ENCODE assay signal across 18 cellular contexts in genomic region chr1:243294723-243295121, GRCh38.
A peak's percentile ranks its signal among the peaks of the same experiment; 100 is the strongest.
DNase-seq lines count a peak whose midpoint lies in the region; ATAC-seq lines count a peak whose summit lies in the region.
"Had no signal": no experiment of that assay in that cellular context is flagged by ENCODE, and none has a peak within 500 bp of the region (broad histone marks: within the 10 kb centered on the region; RNA-seq: fewer than 3 reads in every experiment).

No MANE protein-coding gene starts in this region.

- peak overlapping the region; percentile 77 for H3K27ac ChIP-seq in ACC112 (ENCODE audit: low read depth, low read length)
- H3K27ac ChIP-seq: upper lobe of left lung had no signal

- H3K79me2 ChIP-seq in ACC112 (ENCODE audit: control insufficient read depth, insufficient read depth, low read length, unreplicated experiment) = peaks cover 14% of the 10 kb centered on the region

- H3K36me3 ChIP-seq in ACC112 (ENCODE audit: insufficient read depth, low read length) (peaks cover 47% of the 10 kb centered on the region), adipocyte (ENCODE audit: control insufficient read depth, insufficient read depth, low read length, severe bottlenecking) (peaks cover 40% of the 10 kb centered on the region)
- H3K36me3 ChIP-seq: BE2C had no signal

- peak; percentile 86 for DNase-seq in HCEC 1CT
- DNase-seq in adipocyte (ENCODE audit: low read depth) = peak; percentile 38
- DNase-seq in fibroblast of the conjunctiva (ENCODE audit: low read depth) = peak; percentile 66
- DNase-seq in amniotic stem cell (lab: John Stamatoyannopoulos, UW) = no peak
- DNase-seq in central memory CD4-positive, alpha-beta T cell = no peak
- DNase-seq: activated CD4-positive, alpha-beta T cell treated with anti-CD3 and anti-CD28 coated beads, Interleukin-2, amount 50 U/mL, for 48 hours; activated effector memory CD4-positive, alpha-beta T cell treated with anti-CD3 and anti-CD28 coated beads, Interleukin-2, amount 50 U/mL, for 16 hours; BE2C; DMS79 treated with DMSO at 0.1 percent for 48 hours; KG1; NCI-H1694; NCI-H774; T-helper 9 cell; upper lobe of left lung had no signal

- H3K4me3 ChIP-seq in ACC112 (ENCODE audit: low read depth, low read length) (no peak overlapping the region), adipocyte (ENCODE audit: low read length) (no peak overlapping the region)
- H3K4me3 ChIP-seq: upper lobe of left lung had no signal

- H3K4me1 ChIP-seq in ACC112 (ENCODE audit: control insufficient read depth, insufficient read depth, low read length, unreplicated experiment) (peaks cover 26% of the 10 kb centered on the region), adipocyte (ENCODE audit: control insufficient read depth, insufficient read depth, low read length) (peaks cover 7% of the 10 kb centered on the region)
- H3K4me1 ChIP-seq: BE2C had no signal

- no peak overlapping the region for H2AFZ ChIP-seq in ACC112 (ENCODE audit: low read length, unreplicated experiment)

- no peak overlapping the region for H3K9ac ChIP-seq in adipocyte (ENCODE audit: low read length)

- ATAC-seq in HG03432 (IDR thresholded peaks at IDR 0.05; ENCODE audit: unreplicated experiment) (no peak), HG02973 (IDR thresholded peaks at IDR 0.05; ENCODE audit: unreplicated experiment) (no peak)
- ATAC-seq: Right ventricle myocardium inferior had no signal

- no peaks in the 10 kb centered on the region for H3K27me3 ChIP-seq in ACC112 (ENCODE audit: insufficient read depth, low read length)
- H3K27me3 ChIP-seq in adipocyte (replicated peaks; ENCODE audit: control insufficient read depth, insufficient read depth, low read length) = no peaks in the 10 kb centered on the region
- H3K27me3 ChIP-seq: BE2C, upper lobe of left lung had no signal

- peaks cover 7% of the 10 kb centered on the region for H3K9me3 ChIP-seq in adipocyte (ENCODE audit: control insufficient read depth, low read length)
- H3K9me3 ChIP-seq: BE2C, upper lobe of left lung had no signal

Comparison
In these comparisons a context has a peak if more than half of its experiments do, and no peak if none do; other contexts are left out.
1. DNase-seq: peak in HCEC 1CT (single experiment), adipocyte (single experiment) and fibroblast of the conjunctiva (single experiment); none in amniotic stem cell (single experiment) and central memory CD4-positive, alpha-beta T cell (single experiment).